ENCODE assay signal across 24 cellular contexts in the genomic region with DNA sequence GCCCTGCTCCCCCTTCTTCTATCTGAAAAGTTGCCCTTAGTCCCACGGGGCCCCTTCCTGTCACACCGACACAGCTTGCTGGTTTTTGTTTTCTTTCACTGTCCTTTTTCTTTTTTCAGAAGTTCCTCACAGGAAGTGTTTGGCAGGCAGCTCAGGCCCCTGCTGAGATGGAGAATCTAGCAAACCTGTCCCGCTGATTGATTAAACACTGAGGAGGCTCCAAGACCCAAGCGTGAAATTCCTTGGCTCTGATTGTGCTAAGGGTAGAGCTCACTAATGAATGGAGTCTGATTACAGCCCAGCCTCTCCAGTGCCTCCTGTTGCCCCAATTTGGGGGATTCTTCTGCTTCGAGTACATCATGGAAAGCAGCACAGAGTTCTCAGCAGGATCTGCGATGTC.
"Had no signal": no experiment of that assay in that cellular context is flagged by ENCODE, and none has a peak within 500 bp of the region (broad histone marks: within the 10 kb centered on the region; RNA-seq: fewer than 3 reads in every experiment).

No MANE protein-coding gene starts in this region.

- H3K4me1 ChIP-seq: adrenal gland, breast epithelium, esophagus muscularis mucosa, foreskin keratinocyte, left lung, lower lobe of right lung, vagina had no signal

- H3K27me3 ChIP-seq: adrenal gland, breast epithelium, foreskin keratinocyte, heart left ventricle, left lung, neutrophil, right lobe of liver, vagina had no signal

- DNase-seq: activated CD4-positive, alpha-beta T cell treated with anti-CD3 and anti-CD28 coated beads for 4 hours; activated CD4-positive, alpha-beta T cell treated with anti-CD3 and anti-CD28 coated beads, Interleukin-2, amount 50 U/mL, for 48 hours; activated CD4-positive, CD25-positive, alpha-beta regulatory T cell; activated CD8-positive, alpha-beta memory T cell treated with anti-CD3 and anti-CD28 coated beads for 24 hours; activated effector memory CD4-positive, alpha-beta T cell treated with Interleukin-2 at 50 U/mL for 16 hours; activated naive CD4-positive, alpha-beta T cell treated with Interleukin-2 at 50 U/mL for 16 hours; activated naive CD8-positive, alpha-beta T cell treated with anti-CD3 and anti-CD28 coated beads for 36 hours; adrenal gland; central memory CD4-positive, alpha-beta T cell; foreskin keratinocyte; heart left ventricle; left lung; lower lobe of right lung; mesenchymal stem cell; natural killer cell; right lobe of liver; stimulated activated CD4-positive, alpha-beta T cell treated with anti-CD3 and anti-CD28 coated beads, Interleukin-4, amount 100 ng/mL, for 24 hours; T-helper 1 cell had no signal

- H3K4me3 ChIP-seq: adrenal gland, breast epithelium, esophagus muscularis mucosa, heart left ventricle, left lung, lower lobe of right lung, right lobe of liver, skin epidermis, thoracic aorta, vagina had no signal

- H3K9me3 ChIP-seq: adrenal gland, breast epithelium, esophagus muscularis mucosa, heart left ventricle, left lung, lower lobe of right lung, neutrophil, right lobe of liver, thoracic aorta, vagina had no signal

- H3K27ac ChIP-seq: adrenal gland, breast epithelium, esophagus muscularis mucosa, foreskin keratinocyte, heart left ventricle, left lung, lower lobe of right lung, neutrophil, right lobe of liver, skin epidermis, thoracic aorta, vagina had no signal

- H3K36me3 ChIP-seq: adrenal gland, breast epithelium, esophagus muscularis mucosa, heart left ventricle, left lung, lower lobe of right lung, neutrophil, right lobe of liver, thoracic aorta, vagina had no signal
